Comparison of ENCODE assay signal across 1 cellular context in genomic region chr19:54206831-54207177, GRCh38.
TF ChIP-seq lines count a peak whose summit lies in the region.

No MANE protein-coding gene starts in this region.

TF ChIP-seq in H1, 55 proteins besides CTCF, POLR2A, EP300 and RAD21:
- TF ChIP-seq POLR2AphosphoS5 (IDR thresholded peaks at IDR 0.05; ENCODE audit: low read depth, low read length), result peak; percentile 44
- TF ChIP-seq MAFK (IDR thresholded peaks at IDR 0.05; ENCODE audit: low read depth, low read length), result no peak
TF ChIP-seq in H1: peak in this region for 1.
